ENCODE assay signal across 23 cellular contexts in the genomic region with DNA sequence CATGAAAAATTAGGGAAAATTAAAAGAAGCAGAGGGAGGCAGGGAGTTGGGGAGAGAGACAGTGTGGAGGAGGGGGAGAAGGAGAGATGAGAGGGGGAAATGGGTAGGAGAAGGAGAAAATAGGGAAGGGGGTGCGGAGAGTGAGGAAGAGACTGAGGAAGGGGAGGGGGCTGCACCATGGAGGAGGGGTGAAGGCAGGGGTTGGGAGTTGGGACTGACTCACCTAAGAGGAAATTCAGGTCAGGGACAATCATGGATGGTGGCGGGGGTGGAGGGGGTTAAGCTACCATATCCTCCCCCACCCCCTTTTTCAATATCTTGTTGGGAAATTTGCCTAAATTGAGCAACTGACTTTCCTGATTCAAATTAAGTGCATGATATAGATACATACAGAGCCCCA. TPM values are rescaled to one million over a fixed set of nuclear protein-coding genes. Genes with fewer than 3 reads are reported as not detected.
DNase-seq lines count a peak whose midpoint lies in the region; TF ChIP-seq lines count a peak whose summit lies in the region.
"Had no signal": no experiment of that assay in that cellular context is flagged by ENCODE, and none has a peak within 500 bp of the region (broad histone marks: within the 10 kb centered on the region; RNA-seq: fewer than 3 reads in every experiment).

No MANE protein-coding gene starts in this region.

- TF ChIP-seq CTCF in hepatocyte (IDR thresholded peaks at IDR 0.05; ENCODE audit: poor library complexity) (no peak), sigmoid colon (IDR thresholded peaks at IDR 0.05) (no peak), type B pancreatic cell (conservative IDR thresholded peaks at IDR 0.05) (no peak), prostate gland (IDR thresholded peaks at IDR 0.05) (no peak)

- no peak overlapping the region for H2AFZ ChIP-seq in hepatocyte

- WGBS in hepatocyte (ENCODE audit: low lambda C conversion rate, missing lambda C conversion rate): no CpG with 5 or more reads among the region's 2 CpGs
- 92 to 94% methylated on average over 2 of the region's 2 CpGs for WGBS in sigmoid colon, 2 donors
- WGBS in prostate gland: 95% methylated on average over 2 of the region's 2 CpGs

- peaks cover 18% of the 10 kb centered on the region for H3K36me3 Mint-ChIP-seq in T-helper 2 cell treated with Interferon-gamma antibody and Interleukin-4, amounts not matched to agents 5 μg/mL and 100 μg/mL, for 36 hours (ENCODE audit: low read depth)
- H3K36me3 Mint-ChIP-seq in type B pancreatic cell: peaks cover 3% of the 10 kb centered on the region

- H3K9me3 Mint-ChIP-seq in T-helper 2 cell treated with Interferon-gamma antibody and Interleukin-4, amounts not matched to agents 5 μg/mL and 100 μg/mL, for 36 hours: no peaks in the 10 kb centered on the region
- H3K9me3 Mint-ChIP-seq in type B pancreatic cell: no peaks in the 10 kb centered on the region

- no peaks in the 10 kb centered on the region for H4K20me1 ChIP-seq in hepatocyte (ENCODE audit: insufficient read depth, poor library complexity, severe bottlenecking)

- H3K4me3 ChIP-seq in hepatocyte: no peak overlapping the region
- no peak overlapping the region for H3K4me3 ChIP-seq in sigmoid colon
- H3K4me3 ChIP-seq in prostate gland: no peak overlapping the region

- peaks cover 60% of the 10 kb centered on the region for H3K4me1 ChIP-seq in hepatocyte (ENCODE audit: insufficient read depth)
- H3K4me1 ChIP-seq in sigmoid colon: peaks cover 0 to 68% (median 64%) of the 10 kb centered on the region in 4 donors
- H3K4me1 ChIP-seq in prostate gland (replicated peaks): peaks cover 17% of the 10 kb centered on the region

- TF ChIP-seq EP300 in sigmoid colon (IDR thresholded peaks at IDR 0.05): no peak

- peak overlapping the region; percentile 34 for H3K27ac Mint-ChIP-seq in T-helper 2 cell treated with Interferon-gamma antibody and Interleukin-4, amounts not matched to agents 5 μg/mL and 100 μg/mL, for 36 hours
- H3K27ac Mint-ChIP-seq in type B pancreatic cell: no peak overlapping the region
- H3K27ac Mint-ChIP-seq: B cell had no signal

- no peak for TF ChIP-seq POLR2A in sigmoid colon (IDR thresholded peaks at IDR 0.05)
- TF ChIP-seq POLR2A in prostate gland (IDR thresholded peaks at IDR 0.05): no peak

- intact Hi-C loops in sigmoid colon (cut with DNase I): no loop called here
- intact Hi-C loops in prostate gland (cut with DNase I): no loop called here

- H3K4me1 Mint-ChIP-seq in T-helper 2 cell treated with Interferon-gamma antibody and Interleukin-4, amounts not matched to agents 5 μg/mL and 100 μg/mL, for 36 hours (ENCODE audit: low read depth): peaks cover 58% of the 10 kb centered on the region
- H3K4me1 Mint-ChIP-seq in type B pancreatic cell (ENCODE audit: unreplicated experiment): peaks cover 51% of the 10 kb centered on the region

- no peaks in the 10 kb centered on the region for H3K27me3 ChIP-seq in hepatocyte
- no peaks in the 10 kb centered on the region for H3K27me3 ChIP-seq in sigmoid colon
- H3K27me3 ChIP-seq in prostate gland (replicated peaks; ENCODE audit: insufficient read depth): no peaks in the 10 kb centered on the region

- DNase-seq in T-helper 2 cell treated with Interferon-gamma antibody and Interleukin-4, amounts not matched to agents 5 μg/mL and 100 μg/mL, for 36 hours (ENCODE audit: low spot score): no peak
- DNase-seq in T-helper 2 cell (no peak), hepatocyte (ENCODE audit: low spot score) (no peak), sigmoid colon (peak; percentile 55), type B pancreatic cell (ENCODE audit: extremely low spot score, unreplicated experiment) (no peak), prostate gland (ENCODE audit: low spot score) (no peak), NCI-H2107 treated with DMSO at 0.1 percent for 48 hours (lab: John Stamatoyannopoulos, UW; ENCODE audit: unreplicated experiment) (no peak)
- DNase-seq: 8988T, COR-L47, H7, IMR-90, Kasumi-1, MM.1S, NCI-H1092, NCI-H1436 treated with DMSO at 0.1 percent for 48 hours, NCI-H2029 treated with DMSO at 0.1 percent for 48 hours, NCI-H2171 treated with DMSO at 0.1 percent for 48 hours, NCI-H446 treated with DMSO at 0.1 percent for 48 hours, NCI-H774, OCI-M1, SHP77 treated with DMSO at 0.1 percent for 48 hours had no signal

- no peak overlapping the region for H3K4me3 Mint-ChIP-seq in T-helper 2 cell treated with Interferon-gamma antibody and Interleukin-4, amounts not matched to agents 5 μg/mL and 100 μg/mL, for 36 hours
- H3K4me3 Mint-ChIP-seq in type B pancreatic cell: no peak overlapping the region
- H3K4me3 Mint-ChIP-seq: B cell had no signal

- no peak overlapping the region for H3K4me2 ChIP-seq in hepatocyte

- peak overlapping the region; percentile 42 for H3K27ac ChIP-seq in KOPT-K1 (ENCODE audit: low read depth, low read length, poor library complexity, severe bottlenecking)
- peak overlapping the region; percentile 18 for H3K27ac ChIP-seq in hepatocyte
- no peak overlapping the region for H3K27ac ChIP-seq in sigmoid colon
- H3K27ac ChIP-seq in prostate gland: no peak overlapping the region

- H3K79me2 ChIP-seq in hepatocyte: peaks cover 94% of the 10 kb centered on the region

- H3K36me3 ChIP-seq in KOPT-K1 (ENCODE audit: insufficient read depth, low read length) (no peaks in the 10 kb centered on the region), hepatocyte (replicated peaks; ENCODE audit: insufficient read depth, low read depth) (no peaks in the 10 kb centered on the region), sigmoid colon (no peaks in the 10 kb centered on the region), prostate gland (no peaks in the 10 kb centered on the region)

- no peaks in the 10 kb centered on the region for H3K9me2 ChIP-seq in hepatocyte (replicated peaks; ENCODE audit: insufficient read depth)

- no peaks in the 10 kb centered on the region for H3K27me3 Mint-ChIP-seq in T-helper 2 cell treated with Interferon-gamma antibody and Interleukin-4, amounts not matched to agents 5 μg/mL and 100 μg/mL, for 36 hours (ENCODE audit: low read depth)
- no peaks in the 10 kb centered on the region for H3K27me3 Mint-ChIP-seq in type B pancreatic cell
- H3K27me3 Mint-ChIP-seq: B cell had no signal

- H3K9me3 ChIP-seq in KOPT-K1 (ENCODE audit: insufficient read depth, low read length, poor library complexity, severe bottlenecking): no peaks in the 10 kb centered on the region
- H3K9me3 ChIP-seq in hepatocyte (ENCODE audit: low read depth): no peaks in the 10 kb centered on the region
- no peaks in the 10 kb centered on the region for H3K9me3 ChIP-seq in sigmoid colon
- H3K9me3 ChIP-seq in prostate gland: no peaks in the 10 kb centered on the region

RNA-seq across cellular contexts. Expression of a gene that starts 8.0 kb away (rescaled TPM):
- total RNA-seq in hepatocyte: 19.9 and 20.5 TPM in 2 replicates
- 7.6 and 8.7 TPM in 2 replicates for polyA plus RNA-seq in hepatocyte
- total RNA-seq in sigmoid colon: 10 to 100 TPM; 19.8 to 32.4 (median 22.2) TPM
- 10 to 100 TPM in 2 of 3 donors, 1 to 10 TPM in 1; 7.9 to 19.2 (median 15.5) TPM for polyA plus RNA-seq in sigmoid colon
- total RNA-seq in type B pancreatic cell (ENCODE audit: low replicate concordance): 10.8 and 24.8 TPM in 2 replicates
- total RNA-seq in prostate gland: 10 to 100 TPM in 1 of 2 donors, 1 to 10 TPM in 1; 4.8 to 10.6 TPM

RNA-seq across cellular contexts. Expression of a gene that starts 36.8 kb away (rescaled TPM):
- total RNA-seq in hepatocyte (326 and 333 TPM in 2 replicates), sigmoid colon (100 to 1,000 TPM; 155 to 247 (median 169) TPM), type B pancreatic cell (ENCODE audit: low replicate concordance) (95.0 and 126 TPM in 2 replicates), prostate gland (100 to 1,000 TPM; 123 to 167 TPM)
- polyA plus RNA-seq in hepatocyte (282 and 294 TPM in 2 replicates), sigmoid colon (100 to 1,000 TPM; 133 to 267 (median 172) TPM)

RNA-seq across cellular contexts. Expression of a gene that starts 49.9 kb away (rescaled TPM):
- total RNA-seq in hepatocyte: 22.8 and 27.2 TPM in 2 replicates
- polyA plus RNA-seq in hepatocyte: 40.3 and 41.5 TPM in 2 replicates
- total RNA-seq in sigmoid colon: 10 to 100 TPM; 16.8 to 26.5 (median 19.6) TPM
- 10 to 100 TPM; 14.8 to 48.3 (median 22.2) TPM for polyA plus RNA-seq in sigmoid colon
- 26.8 and 40.8 TPM in 2 replicates for total RNA-seq in type B pancreatic cell (ENCODE audit: low replicate concordance)
- 10 to 100 TPM; 19.7 to 22.7 TPM for total RNA-seq in prostate gland

Comparison
In these comparisons a context has a peak if more than half of its experiments do, and no peak if none do; other contexts are left out.
1. H3K27ac ChIP-seq: peak in KOPT-K1 (single experiment) and hepatocyte (single experiment); none in sigmoid colon (0 of 4) and prostate gland (0 of 2).